ENCODE assay signal across 9 cellular contexts in the genomic region with DNA sequence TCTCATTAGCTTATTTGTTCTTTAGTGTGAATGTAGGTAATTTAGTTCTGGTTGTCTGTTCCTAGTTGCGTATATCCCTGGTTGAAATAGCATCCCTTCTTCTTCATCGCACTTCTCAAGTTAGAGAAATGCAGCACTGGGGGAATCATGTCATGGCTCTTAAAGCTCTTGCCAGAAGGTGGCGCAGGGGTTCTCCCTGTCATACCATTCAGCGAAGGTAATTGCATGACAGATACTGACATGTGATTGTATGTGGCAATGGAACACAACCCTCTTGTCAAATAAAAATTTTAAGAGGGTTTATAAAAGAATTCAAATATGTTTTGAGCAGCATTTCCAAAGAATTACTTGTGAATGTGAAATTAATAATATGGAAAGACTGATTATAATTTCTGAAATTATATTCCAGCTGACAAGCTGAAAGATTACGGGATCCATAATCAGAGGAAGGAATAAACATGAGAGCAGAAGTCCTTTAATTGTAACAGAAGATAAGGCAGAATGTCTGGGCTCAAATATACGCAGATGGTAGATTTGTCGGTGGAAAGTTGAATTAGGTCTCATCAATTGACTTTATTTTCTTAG.
DNase-seq lines count a peak whose midpoint lies in the region; ATAC-seq, FAIRE-seq and TF ChIP-seq lines count a peak whose summit lies in the region.
"Had no signal": no experiment of that assay in that cellular context is flagged by ENCODE, and none has a peak within 500 bp of the region (broad histone marks: within the 10 kb centered on the region; RNA-seq: fewer than 3 reads in every experiment).

No MANE protein-coding gene starts in this region.

- DNase-seq in GM12891 (ENCODE audit: insufficient read length, low spot score), result no peak
- peak; percentile 64 for DNase-seq in NB4 (ENCODE audit: low read depth)
- peak; percentile 62 for DNase-seq in SK-N-DZ (ENCODE audit: low spot score)
- peak; percentile 5 for DNase-seq in central memory CD4-positive, alpha-beta T cell
- peak; percentile 55 for DNase-seq in HepG2 (ENCODE audit: low spot score)
- no peak for DNase-seq in stimulated activated naive B cell treated with anti-CD40 and anti-IgM and Interleukin-4, amounts not matched to agents 10 μg/mL and 1 μg/mL and 100 μg/mL, for 72 hours
- DNase-seq: naive B cell had no signal

- no peaks in the 10 kb centered on the region for H3K9me3 Mint-ChIP-seq in stimulated activated naive B cell treated with anti-CD40 and anti-IgM and Interleukin-4, amounts not matched to agents 10 μg/mL and 1 μg/mL and 100 μg/mL, for 72 hours
- H3K9me3 Mint-ChIP-seq: naive B cell had no signal

- no peaks in the 10 kb centered on the region for H3K36me3 ChIP-seq in HepG2 (replicated peaks in 1 of 2; ENCODE audit: control insufficient read depth in 1 of 2, insufficient read depth in 2 of 2, low read length in 2 of 2)

- H3K27ac Mint-ChIP-seq in stimulated activated naive B cell treated with anti-CD40 and anti-IgM and Interleukin-4, amounts not matched to agents 10 μg/mL and 1 μg/mL and 100 μg/mL, for 72 hours, result no peak overlapping the region
- H3K27ac Mint-ChIP-seq: naive B cell had no signal

- POLR2A ChIA-PET in HepG2 (lab: Yijun Ruan, JAX), result no interaction called here

- ATAC-seq in HG02678 (IDR thresholded peaks at IDR 0.05; ENCODE audit: unreplicated experiment), result peak; percentile 90
- peak; percentile 96 for ATAC-seq in HepG2
- peak; percentile 84 to 85 for ATAC-seq in stimulated activated naive B cell treated with anti-CD40 and anti-IgM and Interleukin-4, amounts not matched to agents 10 μg/mL and 1 μg/mL and 100 μg/mL, for 72 hours (replicated peaks)

- intact Hi-C loops in HepG2 (cut with micrococcal nuclease; ENCODE audit: unreplicated experiment), result loop anchor here (1.0 to 5.0 kb wide), 3 partner anchors 43 to 96 kb away; no protein-coding TSS in a partner anchor

- FAIRE-seq in GM12891 (lab: Jason Lieb, UNC), result peak; percentile 81
- FAIRE-seq in HepG2 (lab: Jason Lieb, UNC), result peak; percentile 57

- H3K27me3 Mint-ChIP-seq in stimulated activated naive B cell treated with anti-CD40 and anti-IgM and Interleukin-4, amounts not matched to agents 10 μg/mL and 1 μg/mL and 100 μg/mL, for 72 hours, result no peaks in the 10 kb centered on the region
- H3K27me3 Mint-ChIP-seq: naive B cell had no signal

- in situ Hi-C loops in HepG2 (cut with HindIII; ENCODE audit: extremely low pct_ligation_motif_present, low pct_unique_long_range_greater_than_20kb), result loop anchor here (5.0 kb wide), 1 partner anchor 88 kb away; no protein-coding TSS in a partner anchor

- no peaks in the 10 kb centered on the region for H3K27me3 ChIP-seq in HepG2 (ENCODE audit: control insufficient read depth in 1 of 2, insufficient read depth in 2 of 2, low read length in 2 of 2)

- no peak overlapping the region for H3K4me3 ChIP-seq in NB4 (ENCODE audit: low read depth, low read length)
- H3K4me3 ChIP-seq in HepG2 (replicated peaks in 1 of 3; ENCODE audit: insufficient read depth in 1 of 3, low read depth in 2 of 3, low read length in 3 of 3), result no peak overlapping the region

- H2AFZ ChIP-seq in HepG2 (ENCODE audit: low read length), result no peak overlapping the region

- H3K4me1 ChIP-seq in HepG2 (ENCODE audit: insufficient read depth, low read length), result no peaks in the 10 kb centered on the region

- no peaks in the 10 kb centered on the region for H3K4me1 Mint-ChIP-seq in stimulated activated naive B cell treated with anti-CD40 and anti-IgM and Interleukin-4, amounts not matched to agents 10 μg/mL and 1 μg/mL and 100 μg/mL, for 72 hours
- H3K4me1 Mint-ChIP-seq: naive B cell had no signal

- H3K4me3 Mint-ChIP-seq in stimulated activated naive B cell treated with anti-CD40 and anti-IgM and Interleukin-4, amounts not matched to agents 10 μg/mL and 1 μg/mL and 100 μg/mL, for 72 hours, result no peak overlapping the region

- TF ChIP-seq CTCF in 22Rv1 (IDR thresholded peaks at IDR 0.05) (peak; percentile 95), NB4 (IDR thresholded peaks at IDR 0.05; ENCODE audit: low read depth, low read length) (peak; percentile 75), HepG2 (CRISPR knock-in tag; IDR thresholded peaks at IDR 0.05) (peak; percentile 80)

- TF ChIP-seq EP300 in HepG2 (IDR thresholded peaks at IDR 0.05; ENCODE audit: low read depth in 2 of 2, low read length in 2 of 2) (no peak), HepG2 (CRISPR knock-in tag; IDR thresholded peaks at IDR 0.05; ENCODE audit: borderline replicate concordance) (no peak)

- no peaks in the 10 kb centered on the region for H4K20me1 ChIP-seq in HepG2 (ENCODE audit: insufficient read depth, low read length)

- peak; percentile 59 for TF ChIP-seq RAD21 in HepG2 (CRISPR knock-in tag; IDR thresholded peaks at IDR 0.05)

- BruUV-seq in HepG2 (replicated peaks; lab: Mats Ljungman, UMichigan), result no TSS peak

- H3K9me3 ChIP-seq in HepG2 (ENCODE audit: low read length), result no peaks in the 10 kb centered on the region

- CTCF ChIA-PET in HepG2 (lab: Yijun Ruan, JAX; ENCODE audit: low intra/inter-chr PET ratio, low total read pairs), result interaction anchor here (0.8 to 3.6 kb wide), 3 partner anchors 92 to 98 kb away, joined by 3 to 58 read pairs (median 4); no protein-coding TSS in a partner anchor

- no peak for TF ChIP-seq POLR2A in GM12891 (IDR thresholded peaks at IDR 0.05; ENCODE audit: low read depth, low read length)
- TF ChIP-seq POLR2A in NB4 (IDR thresholded peaks at IDR 0.05; ENCODE audit: extremely low read depth, insufficient read length), result no peak
- TF ChIP-seq POLR2A in HepG2 (IDR thresholded peaks at IDR 0.05; ENCODE audit: insufficient read depth in 1 of 2, low read depth in 2 of 2, low read length in 2 of 2), result no peak

- H3K4me2 ChIP-seq in HepG2 (ENCODE audit: low read depth, low read length), result no peak overlapping the region

- 20% methylated on average over 7 of the region's 7 CpGs for WGBS in HepG2 (ENCODE audit: low lambda C conversion rate)

- no peaks in the 10 kb centered on the region for H3K79me2 ChIP-seq in HepG2 (ENCODE audit: insufficient read depth, low read length)

- H3K27ac ChIP-seq in 22Rv1 (no peak overlapping the region), HepG2 (ENCODE audit: extremely low read length, insufficient read depth, low read length) (no peak overlapping the region)

- no peak overlapping the region for H3K9ac ChIP-seq in HepG2 (ENCODE audit: insufficient read depth, low read depth, low read length)

- no peaks in the 10 kb centered on the region for H3K36me3 Mint-ChIP-seq in stimulated activated naive B cell treated with anti-CD40 and anti-IgM and Interleukin-4, amounts not matched to agents 10 μg/mL and 1 μg/mL and 100 μg/mL, for 72 hours
- H3K36me3 Mint-ChIP-seq: naive B cell had no signal

TF ChIP-seq in GM12891, 5 proteins besides CTCF, POLR2A, EP300 and RAD21:
- TF ChIP-seq POU2F2 (IDR thresholded peaks at IDR 0.05; ENCODE audit: low read depth, low read length) (no peak), TAF1 (IDR thresholded peaks at IDR 0.05; ENCODE audit: low read depth, low read length) (no peak), SPI1 (IDR thresholded peaks at IDR 0.05; ENCODE audit: low read depth, low read length) (no peak), PAX5 (IDR thresholded peaks at IDR 0.05; ENCODE audit: insufficient read depth, low read length, severe bottlenecking) (no peak), POLR2AphosphoS5 (IDR thresholded peaks at IDR 0.05; ENCODE audit: low read depth, low read length) (no peak)

TF ChIP-seq in HepG2, 621 proteins besides CTCF, POLR2A, EP300 and RAD21 (continues in another document):
- TF ChIP-seq MZF1 (CRISPR knock-in tag; IDR thresholded peaks at IDR 0.05; ENCODE audit: borderline replicate concordance), result no peak
- TF ChIP-seq CENPX (CRISPR knock-in tag; IDR thresholded peaks at IDR 0.05), result no peak
- TF ChIP-seq, protein P1, sequence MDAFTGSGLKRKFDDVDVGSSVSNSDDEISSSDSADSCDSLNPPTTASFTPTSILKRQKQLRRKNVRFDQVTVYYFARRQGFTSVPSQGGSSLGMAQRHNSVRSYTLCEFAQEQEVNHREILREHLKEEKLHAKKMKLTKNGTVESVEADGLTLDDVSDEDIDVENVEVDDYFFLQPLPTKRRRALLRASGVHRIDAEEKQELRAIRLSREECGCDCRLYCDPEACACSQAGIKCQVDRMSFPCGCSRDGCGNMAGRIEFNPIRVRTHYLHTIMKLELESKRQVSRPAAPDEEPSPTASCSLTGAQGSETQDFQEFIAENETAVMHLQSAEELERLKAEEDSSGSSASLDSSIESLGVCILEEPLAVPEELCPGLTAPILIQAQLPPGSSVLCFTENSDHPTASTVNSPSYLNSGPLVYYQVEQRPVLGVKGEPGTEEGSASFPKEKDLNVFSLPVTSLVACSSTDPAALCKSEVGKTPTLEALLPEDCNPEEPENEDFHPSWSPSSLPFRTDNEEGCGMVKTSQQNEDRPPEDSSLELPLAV (CRISPR knock-in tag; conservative IDR thresholded peaks at IDR 0.05; ENCODE audit: low read depth), result no peak
- no peak for TF ChIP-seq ZSCAN29 (CRISPR knock-in tag; conservative IDR thresholded peaks at IDR 0.05)
- TF ChIP-seq HMGXB3 (CRISPR knock-in tag; IDR thresholded peaks at IDR 0.05; ENCODE audit: borderline replicate concordance), result no peak

Comparison
In these comparisons a context has a peak if more than half of its experiments do, and no peak if none do; other contexts are left out.
1. DNase-seq: peak in NB4 (single experiment), SK-N-DZ (single experiment), central memory CD4-positive, alpha-beta T cell (single experiment) and HepG2 (single experiment); none in GM12891 (single experiment) and stimulated activated naive B cell treated with anti-CD40 and anti-IgM and Interleukin-4, amounts not matched to agents 10 μg/mL and 1 μg/mL and 100 μg/mL, for 72 hours (single experiment).
2. Peak in every context shown above with its lines, with median percentiles within 50 percentile points of each other: CTCF ChIP-seq and ATAC-seq.